Comparison of ENCODE assay signal across 23 cellular contexts in genomic region chr3:65432388-65433003, GRCh38.
"Had no signal": no experiment of that assay in that cellular context is flagged by ENCODE, and none has a peak within 500 bp of the region (broad histone marks: within the 10 kb centered on the region; RNA-seq: fewer than 3 reads in every experiment).

No MANE protein-coding gene starts in this region.

- ATAC-seq: effector memory CD8-positive, alpha-beta T cell; foreskin keratinocyte; gastroesophageal sphincter; left colon; left lobe of liver; lower lobe of right lung; mucosa of descending colon had no signal

- H3K4me1 ChIP-seq: colonic mucosa, esophagus muscularis mucosa, foreskin keratinocyte, gastroesophageal sphincter, lower lobe of right lung had no signal

- H3K4me1 Mint-ChIP-seq: immature natural killer cell, naive B cell had no signal

- H3K36me3 Mint-ChIP-seq: immature natural killer cell, naive B cell had no signal

- H3K36me3 ChIP-seq: colonic mucosa had no signal

- H3K27ac Mint-ChIP-seq: dendritic cell treated with granulocyte-macrophage colony-stimulating factor and Interleukin-4, amounts not matched to agents 40 ng/mL and 50 ng/mL, for 4 days; effector memory CD8-positive, alpha-beta T cell; immature natural killer cell; mesothelial cell of epicardium; naive B cell had no signal

- H3K9me3 ChIP-seq: colonic mucosa, esophagus muscularis mucosa, gastroesophageal sphincter, heart left ventricle, left ventricle myocardium inferior, lower lobe of right lung, mucosa of descending colon had no signal

- H3K9me3 Mint-ChIP-seq: dendritic cell treated with granulocyte-macrophage colony-stimulating factor and Interleukin-4, amounts not matched to agents 40 ng/mL and 50 ng/mL, for 4 days; mesothelial cell of epicardium had no signal

- H3K4me3 Mint-ChIP-seq: dendritic cell treated with granulocyte-macrophage colony-stimulating factor and Interleukin-4, amounts not matched to agents 40 ng/mL and 50 ng/mL, for 4 days; effector memory CD8-positive, alpha-beta T cell; immature natural killer cell; mesothelial cell of epicardium; naive B cell had no signal

- DNase-seq: colonic mucosa; cortex of kidney; effector CD8-positive, alpha-beta T cell; effector memory CD8-positive, alpha-beta T cell; foreskin keratinocyte; heart left ventricle; hypothalamus; immature natural killer cell; islet precursor cell; kidney; kidney glomerular epithelial cell; left colon; left ventricle myocardium inferior; lower lobe of right lung; mesenchymal stem cell; mucosa of descending colon; naive B cell had no signal

- H3K27me3 ChIP-seq: colonic mucosa, esophagus muscularis mucosa, foreskin keratinocyte, gastroesophageal sphincter, heart left ventricle, hepatocyte had no signal

- H3K27me3 Mint-ChIP-seq: dendritic cell treated with granulocyte-macrophage colony-stimulating factor and Interleukin-4, amounts not matched to agents 40 ng/mL and 50 ng/mL, for 4 days; effector memory CD8-positive, alpha-beta T cell; naive B cell had no signal

- H3K27ac ChIP-seq: colonic mucosa, esophagus muscularis mucosa, foreskin keratinocyte, gastroesophageal sphincter, heart left ventricle, hepatocyte, left ventricle myocardium inferior, lower lobe of right lung had no signal

- H3K4me3 ChIP-seq: colonic mucosa, esophagus muscularis mucosa, gastroesophageal sphincter, heart left ventricle, hepatocyte, left ventricle myocardium inferior, lower lobe of right lung, mucosa of descending colon had no signal
